ENCODE assay signal across 8 cellular contexts in genomic region chr7:27774717-27775328, GRCh38. TPM values are rescaled to one million over a fixed set of nuclear protein-coding genes. Genes with fewer than 3 reads are reported as not detected.
DNase-seq lines count a peak whose midpoint lies in the region; ATAC-seq, FAIRE-seq and TF ChIP-seq lines count a peak whose summit lies in the region.

No MANE protein-coding gene starts in this region.

- H3K4me1 ChIP-seq in HepG2 (ENCODE audit: insufficient read depth, low read length), result no peaks in the 10 kb centered on the region

- peak; percentile 19 for DNase-seq in AG08395 (ENCODE audit: low spot score)
- DNase-seq in HL-60 (ENCODE audit: low read depth in 1 of 2, low spot score in 1 of 2), result no peak
- DNase-seq in astrocyte of the cerebellum (ENCODE audit: low read depth), result peak; percentile 12
- DNase-seq in HepG2 (ENCODE audit: low spot score), result peak; percentile 39
- no peak for DNase-seq in GM13976 (ENCODE audit: low spot score)
- DNase-seq in omental fat pad (ENCODE audit: low spot score), result no peak
- no peak for DNase-seq in NCI-H2081 (lab: John Stamatoyannopoulos, UW)
- DNase-seq in lower leg skin (ENCODE audit: low spot score in 2 of 2), result no peak

- no peak for FAIRE-seq in HepG2 (lab: Jason Lieb, UNC)

- TF ChIP-seq RAD21 in HepG2 (CRISPR knock-in tag; IDR thresholded peaks at IDR 0.05), result peak; percentile 36; the same call in 1 of the 2 replicates

- TF ChIP-seq EP300 in HepG2 (IDR thresholded peaks at IDR 0.05; ENCODE audit: low read depth in 2 of 2, low read length in 2 of 2) (no peak), HepG2 (CRISPR knock-in tag; IDR thresholded peaks at IDR 0.05; ENCODE audit: borderline replicate concordance) (no peak)

- H3K9ac ChIP-seq in HepG2 (ENCODE audit: insufficient read depth, low read depth, low read length), result no peak overlapping the region

- no peaks in the 10 kb centered on the region for H4K20me1 ChIP-seq in HepG2 (ENCODE audit: insufficient read depth, low read length)

- H2AFZ ChIP-seq in HepG2 (ENCODE audit: low read length), result no peak overlapping the region

- no peaks in the 10 kb centered on the region for H3K9me3 ChIP-seq in HepG2 (ENCODE audit: low read length)

- no peak for ATAC-seq in HepG2
- ATAC-seq in omental fat pad (ENCODE audit: low FRiP score), result no peak

- WGBS in HepG2 (ENCODE audit: low lambda C conversion rate), result 23% methylated on average over 2 of the region's 2 CpGs
- 35 to 44% methylated on average over 2 of the region's 2 CpGs for WGBS in lower leg skin, 2 donors

- in situ Hi-C loops in astrocyte of the cerebellum (cut with HindIII; ENCODE audit: low sequenced_read_pairs), result no loop called here
- in situ Hi-C loops in HepG2 (cut with HindIII; ENCODE audit: extremely low pct_ligation_motif_present, low pct_unique_long_range_greater_than_20kb), result no loop called here
- in situ Hi-C loops in GM13976 (cut with MboI; ENCODE audit: low sequenced_read_pairs, unreplicated experiment), result loop anchor here (25.0 kb wide), 1 partner anchor 563 kb away; the partner anchor contains the start of gene HOXA13

- H3K27ac ChIP-seq in HL-60 (replicated peaks), result no peak overlapping the region
- no peak overlapping the region for H3K27ac ChIP-seq in HepG2 (ENCODE audit: extremely low read length, insufficient read depth, low read length)

- TSS peak; percentile 5 for BruUV-seq in HepG2 (replicated peaks; lab: Mats Ljungman, UMichigan)

- peaks cover 5 to 23% of the 10 kb centered on the region in 2 experiments; a peak in 4 of 5 replicates for H3K36me3 ChIP-seq in HepG2 (replicated peaks in 1 of 2; ENCODE audit: control insufficient read depth in 1 of 2, insufficient read depth in 2 of 2, low read length in 2 of 2)

- no peaks in the 10 kb centered on the region for H3K27me3 ChIP-seq in HL-60 (ENCODE audit: insufficient read depth, poor library complexity, severe bottlenecking)
- H3K27me3 ChIP-seq in HepG2 (ENCODE audit: control insufficient read depth in 1 of 2, insufficient read depth in 2 of 2, low read length in 2 of 2), result no peaks in the 10 kb centered on the region

- CTCF ChIA-PET in HepG2 (lab: Yijun Ruan, JAX; ENCODE audit: low intra/inter-chr PET ratio, low total read pairs), result interaction anchor here (0.7 to 1.3 kb wide), 3 partner anchors 85 to 111 kb away, joined by 3 to 9 read pairs (median 3); no protein-coding TSS in a partner anchor

- H3K4me2 ChIP-seq in HepG2 (ENCODE audit: low read depth, low read length), result no peak overlapping the region

- TF ChIP-seq POLR2A in HepG2 (IDR thresholded peaks at IDR 0.05; ENCODE audit: insufficient read depth in 1 of 2, low read depth in 2 of 2, low read length in 2 of 2), result no peak
- no peak for TF ChIP-seq POLR2A in lower leg skin (IDR thresholded peaks at IDR 0.05)

- POLR2A ChIA-PET in HepG2 (lab: Yijun Ruan, JAX), result no interaction called here

- H3K4me3 ChIP-seq in HL-60 (replicated peaks; ENCODE audit: insufficient read depth, low read length), result no peak overlapping the region
- no peak overlapping the region for H3K4me3 ChIP-seq in astrocyte of the cerebellum (ENCODE audit: low read depth, low read length)
- H3K4me3 ChIP-seq in HepG2 (replicated peaks in 1 of 3; ENCODE audit: insufficient read depth in 1 of 3, low read depth in 2 of 3, low read length in 3 of 3), result no peak overlapping the region
- no peak overlapping the region for H3K4me3 ChIP-seq in lower leg skin (ENCODE audit: low read depth, poor library complexity, severe bottlenecking)

- intact Hi-C loops in HepG2 (cut with micrococcal nuclease; ENCODE audit: unreplicated experiment) (loop anchor here (1.0 to 5.0 kb wide), 3 partner anchors 86 to 578 kb away; no protein-coding TSS in a partner anchor), lower leg skin (cut with DNase I; ENCODE audit: low total_unique reads) (no loop called here)

- H3K79me2 ChIP-seq in HepG2 (ENCODE audit: insufficient read depth, low read length), result peaks cover 16% of the 10 kb centered on the region

- TF ChIP-seq CTCF in HL-60 (IDR thresholded peaks at IDR 0.05; ENCODE audit: insufficient read depth, low read length), result peak; percentile 44
- peak; percentile 62 for TF ChIP-seq CTCF in astrocyte of the cerebellum (IDR thresholded peaks at IDR 0.05; ENCODE audit: low read depth, low read length, missing control alignments)
- TF ChIP-seq CTCF in HepG2 (CRISPR knock-in tag; IDR thresholded peaks at IDR 0.05), result peak; percentile 60
- TF ChIP-seq CTCF in GM13976 (IDR thresholded peaks at IDR 0.05; ENCODE audit: borderline replicate concordance, control extremely low read depth, extremely low read depth, insufficient read depth, missing control alignments), result no peak
- TF ChIP-seq CTCF in omental fat pad (IDR thresholded peaks at IDR 0.05), result no peak
- no peak for TF ChIP-seq CTCF in lower leg skin (IDR thresholded peaks at IDR 0.05)

TF ChIP-seq in HepG2, 621 proteins besides CTCF, POLR2A, EP300 and RAD21:
- TF ChIP-seq SAP130 (CRISPR knock-in tag; IDR thresholded peaks at IDR 0.05; ENCODE audit: low read depth) (0 out of 2 replicates have a peak, but pooled peaks have one; percentile 20), STAG1 (CRISPR knock-in tag; IDR thresholded peaks at IDR 0.05) (peak; percentile 76), KDM4B (CRISPR knock-in tag; IDR thresholded peaks at IDR 0.05) (no peak), SMC3 (IDR thresholded peaks at IDR 0.05; ENCODE audit: low read length) (peak; percentile 37)
- TF ChIP-seq, protein P1, sequence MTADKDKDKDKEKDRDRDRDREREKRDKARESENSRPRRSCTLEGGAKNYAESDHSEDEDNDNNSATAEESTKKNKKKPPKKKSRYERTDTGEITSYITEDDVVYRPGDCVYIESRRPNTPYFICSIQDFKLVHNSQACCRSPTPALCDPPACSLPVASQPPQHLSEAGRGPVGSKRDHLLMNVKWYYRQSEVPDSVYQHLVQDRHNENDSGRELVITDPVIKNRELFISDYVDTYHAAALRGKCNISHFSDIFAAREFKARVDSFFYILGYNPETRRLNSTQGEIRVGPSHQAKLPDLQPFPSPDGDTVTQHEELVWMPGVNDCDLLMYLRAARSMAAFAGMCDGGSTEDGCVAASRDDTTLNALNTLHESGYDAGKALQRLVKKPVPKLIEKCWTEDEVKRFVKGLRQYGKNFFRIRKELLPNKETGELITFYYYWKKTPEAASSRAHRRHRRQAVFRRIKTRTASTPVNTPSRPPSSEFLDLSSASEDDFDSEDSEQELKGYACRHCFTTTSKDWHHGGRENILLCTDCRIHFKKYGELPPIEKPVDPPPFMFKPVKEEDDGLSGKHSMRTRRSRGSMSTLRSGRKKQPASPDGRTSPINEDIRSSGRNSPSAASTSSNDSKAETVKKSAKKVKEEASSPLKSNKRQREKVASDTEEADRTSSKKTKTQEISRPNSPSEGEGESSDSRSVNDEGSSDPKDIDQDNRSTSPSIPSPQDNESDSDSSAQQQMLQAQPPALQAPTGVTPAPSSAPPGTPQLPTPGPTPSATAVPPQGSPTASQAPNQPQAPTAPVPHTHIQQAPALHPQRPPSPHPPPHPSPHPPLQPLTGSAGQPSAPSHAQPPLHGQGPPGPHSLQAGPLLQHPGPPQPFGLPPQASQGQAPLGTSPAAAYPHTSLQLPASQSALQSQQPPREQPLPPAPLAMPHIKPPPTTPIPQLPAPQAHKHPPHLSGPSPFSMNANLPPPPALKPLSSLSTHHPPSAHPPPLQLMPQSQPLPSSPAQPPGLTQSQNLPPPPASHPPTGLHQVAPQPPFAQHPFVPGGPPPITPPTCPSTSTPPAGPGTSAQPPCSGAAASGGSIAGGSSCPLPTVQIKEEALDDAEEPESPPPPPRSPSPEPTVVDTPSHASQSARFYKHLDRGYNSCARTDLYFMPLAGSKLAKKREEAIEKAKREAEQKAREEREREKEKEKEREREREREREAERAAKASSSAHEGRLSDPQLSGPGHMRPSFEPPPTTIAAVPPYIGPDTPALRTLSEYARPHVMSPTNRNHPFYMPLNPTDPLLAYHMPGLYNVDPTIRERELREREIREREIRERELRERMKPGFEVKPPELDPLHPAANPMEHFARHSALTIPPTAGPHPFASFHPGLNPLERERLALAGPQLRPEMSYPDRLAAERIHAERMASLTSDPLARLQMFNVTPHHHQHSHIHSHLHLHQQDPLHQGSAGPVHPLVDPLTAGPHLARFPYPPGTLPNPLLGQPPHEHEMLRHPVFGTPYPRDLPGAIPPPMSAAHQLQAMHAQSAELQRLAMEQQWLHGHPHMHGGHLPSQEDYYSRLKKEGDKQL (CRISPR knock-in tag; IDR thresholded peaks at IDR 0.05; ENCODE audit: low read depth), result no peak

RNA-seq across cellular contexts. Expression of gene TAX1BP1, which starts 34.9 kb away (rescaled TPM):
- 98.9 and 177 TPM in 2 replicates for total RNA-seq in HepG2 (2016; rRNA removed; fragmentation: Illumina TruSeq; extraction: Trizol)
- total RNA-seq in HepG2 (2016; cell fraction: cytosol; rRNA removed; fragmentation: Illumina TruSeq; extraction: Trizol; ENCODE audit: low read depth), result 15.4 and 20.0 TPM in 2 replicates
- total RNA-seq in HepG2 (2016; cell fraction: insoluble cytoplasmic fraction; rRNA removed; fragmentation: Illumina TruSeq; extraction: Trizol), result 99.7 and 175 TPM in 2 replicates
- total RNA-seq in HepG2 (2016; cell fraction: membrane; rRNA removed; fragmentation: Illumina TruSeq; extraction: Trizol), result 41.7 and 45.4 TPM in 2 replicates
- 83.0 and 86.5 TPM in 2 replicates for total RNA-seq in HepG2 (2016; cell fraction: nucleus; rRNA removed; fragmentation: Illumina TruSeq; extraction: Trizol)
- polyA plus RNA-seq in HepG2 (2011; rRNA removed), result 78.8 and 95.2 TPM in 2 replicates
- 51.1 and 75.1 TPM in 2 replicates for polyA plus RNA-seq in HepG2 (2011; cell fraction: cytosol; rRNA removed)
- polyA plus RNA-seq in HepG2 (2011; cell fraction: nucleus; rRNA removed), result 20.4 and 20.8 TPM in 2 replicates
- 60.1 and 77.8 TPM in 2 replicates for polyA plus RNA-seq in HepG2 (2012)
- polyA plus RNA-seq in HepG2 (2016; cell fraction: cytosol; fragmentation: Illumina TruSeq; extraction: Trizol; ENCODE audit: low read depth), result 5.9 and 6.6 TPM in 2 replicates
- polyA plus RNA-seq in HepG2 (2016; cell fraction: insoluble cytoplasmic fraction; fragmentation: Illumina TruSeq; extraction: Trizol; ENCODE audit: low read depth), result 137 and 142 TPM in 2 replicates
- polyA plus RNA-seq in HepG2 (2016; cell fraction: membrane; fragmentation: Illumina TruSeq; extraction: Trizol; ENCODE audit: low read depth), result 15.0 and 16.7 TPM in 2 replicates
- polyA plus RNA-seq in HepG2 (2016; cell fraction: nucleus; fragmentation: Illumina TruSeq; extraction: Trizol; ENCODE audit: insufficient read depth, low read depth), result 48.0 and 52.6 TPM in 2 replicates
- polyA minus RNA-seq in HepG2 (2011; rRNA and poly(A)+ RNA removed; ENCODE audit: low replicate concordance), result 114 and 126 TPM in 2 replicates
- polyA minus RNA-seq in HepG2 (2011; cell fraction: cytosol; rRNA and poly(A)+ RNA removed), result 36.9 and 45.1 TPM in 2 replicates
- 152 and 235 TPM in 2 replicates for polyA minus RNA-seq in HepG2 (2011; cell fraction: nucleus; rRNA and poly(A)+ RNA removed)
- total RNA-seq in omental fat pad, result 10 to 100 TPM; 65.0 to 77.0 (median 72.3) TPM
- total RNA-seq in lower leg skin, result 10 to 100 TPM; 81.4 to 98.8 (median 85.8) TPM

Comparison
In these comparisons a context has a peak if more than half of its experiments do, and no peak if none do; other contexts are left out.
1. DNase-seq: peak in AG08395 (single experiment), astrocyte of the cerebellum (single experiment) and HepG2 (single experiment); none in HL-60 (0 of 2), GM13976 (single experiment), omental fat pad (single experiment), NCI-H2081 (0 of 2) and lower leg skin (0 of 2).
2. CTCF ChIP-seq: peak in HL-60 (single experiment), astrocyte of the cerebellum (single experiment) and HepG2 (single experiment); none in GM13976 (single experiment), omental fat pad (0 of 3) and lower leg skin (0 of 3).